In the genomic region with DNA sequence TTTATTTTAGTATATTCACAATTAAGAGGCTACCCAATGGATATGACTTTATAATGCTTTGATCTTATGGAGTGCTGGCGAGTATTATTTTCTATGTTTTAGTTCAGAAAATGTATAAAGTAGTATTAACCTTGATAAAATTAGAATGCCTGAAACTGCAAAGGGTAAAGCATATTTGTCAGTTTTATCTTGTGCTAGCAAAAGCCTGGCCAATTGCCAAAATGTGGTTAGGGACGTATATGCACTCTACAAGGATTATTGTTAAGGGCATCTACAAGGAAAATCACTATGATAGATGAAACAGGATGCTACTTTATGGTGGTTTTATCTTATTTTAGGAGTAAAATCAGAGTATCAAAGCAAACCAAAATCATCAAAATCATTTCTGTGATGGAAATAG, we compare ENCODE assay signal across 13 cellular contexts.
DNase-seq lines count a peak whose midpoint lies in the region; ATAC-seq and TF ChIP-seq lines count a peak whose summit lies in the region.
"Had no signal": no experiment of that assay in that cellular context is flagged by ENCODE, and none has a peak within 500 bp of the region (broad histone marks: within the 10 kb centered on the region; RNA-seq: fewer than 3 reads in every experiment).

No MANE protein-coding gene starts in this region.

- TF ChIP-seq CTCF in A673 (conservative IDR thresholded peaks at IDR 0.05; ENCODE audit: low read depth, low read length), result no peak

- intact Hi-C loops in A673 (cut with micrococcal nuclease; ENCODE audit: unreplicated experiment), result no loop called here

- POLR2A ChIA-PET in A673 (lab: Charles Lee; ENCODE audit: low non-redundant PET), result no interaction called here

- ATAC-seq in GM21737 (IDR thresholded peaks at IDR 0.05; ENCODE audit: unreplicated experiment), result no peak
- ATAC-seq in GM18520 (IDR thresholded peaks at IDR 0.05; ENCODE audit: unreplicated experiment), result no peak

- H3K36me3 ChIP-seq in A673 (ENCODE audit: insufficient read depth, low read length, poor library complexity, severe bottlenecking), result no peaks in the 10 kb centered on the region
- no peaks in the 10 kb centered on the region for H3K36me3 ChIP-seq in effector memory CD4-positive, alpha-beta T cell (ENCODE audit: control insufficient read depth, insufficient read depth, low read length)
- H3K36me3 ChIP-seq: colonic mucosa had no signal

- no TSS peak for BruUV-seq in A673 (replicated peaks; lab: Mats Ljungman, UMichigan)

- no peak overlapping the region for H3K27ac ChIP-seq in A673 (ENCODE audit: low read depth, low read length, poor library complexity, severe bottlenecking)
- H3K27ac ChIP-seq in effector memory CD4-positive, alpha-beta T cell (ENCODE audit: insufficient read depth, low read length, poor library complexity, severe bottlenecking), result no peak overlapping the region
- H3K27ac ChIP-seq: colonic mucosa had no signal

- H3K9me3 ChIP-seq in A673 (ENCODE audit: low read depth, low read length, poor library complexity, severe bottlenecking), result no peaks in the 10 kb centered on the region
- H3K9me3 ChIP-seq in effector memory CD4-positive, alpha-beta T cell (ENCODE audit: control insufficient read depth, low read length), result no peaks in the 10 kb centered on the region
- H3K9me3 ChIP-seq: colonic mucosa had no signal

- DNase-seq in A673 (ENCODE audit: low spot score) (peak; percentile 42), HS-27A (ENCODE audit: low read depth) (peak; percentile 11), NCI-H748 (lab: John Stamatoyannopoulos, UW; ENCODE audit: unreplicated experiment) (peak; percentile 73), dermis blood vessel endothelial cell (peak; percentile 7), retina (no peak)
- DNase-seq in effector memory CD4-positive, alpha-beta T cell, result no peak
- DNase-seq: colonic mucosa; islet precursor cell; MM.1S; stimulated activated CD4-positive, alpha-beta T cell treated with anti-CD3 and anti-CD28 coated beads, Interleukin-4, amount 100 ng/mL, for 24 hours; stimulated activated naive CD4-positive, alpha-beta T cell treated with Interleukin-2 at 50 U/mL for 16 hours had no signal

- H3K27me3 ChIP-seq in A673 (replicated peaks; ENCODE audit: insufficient read depth, low read depth, low read length, poor library complexity), result no peaks in the 10 kb centered on the region
- no peaks in the 10 kb centered on the region for H3K27me3 ChIP-seq in effector memory CD4-positive, alpha-beta T cell (replicated peaks; ENCODE audit: control insufficient read depth, insufficient read depth, low read length, poor library complexity, severe bottlenecking)
- H3K27me3 ChIP-seq: colonic mucosa had no signal

- peaks cover 7% of the 10 kb centered on the region for H3K4me1 ChIP-seq in A673 (ENCODE audit: insufficient read depth, low read length, poor library complexity, severe bottlenecking)
- H3K4me1 ChIP-seq in effector memory CD4-positive, alpha-beta T cell (ENCODE audit: control insufficient read depth, insufficient read depth, low read length, poor library complexity, severe bottlenecking), result no peaks in the 10 kb centered on the region
- H3K4me1 ChIP-seq: colonic mucosa had no signal

- CTCF ChIA-PET in A673 (lab: Charles Lee), result no interaction called here

- H3K4me3 ChIP-seq in A673 (ENCODE audit: low read depth, low read length, poor library complexity, severe bottlenecking), result no peak overlapping the region
- no peak overlapping the region for H3K4me3 ChIP-seq in effector memory CD4-positive, alpha-beta T cell (ENCODE audit: insufficient read depth, low read depth, low read length, poor library complexity, severe bottlenecking)
- H3K4me3 ChIP-seq: colonic mucosa had no signal

Comparison
In these comparisons a context has a peak if more than half of its experiments do, and no peak if none do; other contexts are left out.
1. DNase-seq: peak in A673 (single experiment), HS-27A (single experiment), NCI-H748 (single experiment) and dermis blood vessel endothelial cell (single experiment); none in retina (single experiment) and effector memory CD4-positive, alpha-beta T cell (0 of 3).